In genomic region chr6:31795616-31796298, GRCh38 we compare ENCODE assay signal across 8 cellular contexts. TPM values are rescaled to one million over a fixed set of nuclear protein-coding genes. Genes with fewer than 3 reads are reported as not detected.
DNase-seq lines count a peak whose midpoint lies in the region; ATAC-seq and TF ChIP-seq lines count a peak whose summit lies in the region.

VARS1 (minus strand) TSS chr6:31795752; CDS start chr6:31795217, 535 bp downstream.

- peak; percentile 99 for TF ChIP-seq CTCF in WERI-Rb-1 (IDR thresholded peaks at IDR 0.05; ENCODE audit: low read depth, low read length)
- peak; percentile 68 to 97 (median 83) for TF ChIP-seq CTCF in breast epithelium (IDR thresholded peaks at IDR 0.05)
- TF ChIP-seq CTCF in spleen (IDR thresholded peaks at IDR 0.05 in 8 of 11, conservative IDR thresholded peaks at IDR 0.05 in 3 of 11): peak; percentile 83 to 98 (median 93)

- H3K27me3 ChIP-seq in WERI-Rb-1 (ENCODE audit: insufficient read depth, low read depth, severe bottlenecking): no peaks in the 10 kb centered on the region
- no peaks in the 10 kb centered on the region for H3K27me3 ChIP-seq in breast epithelium
- no peaks in the 10 kb centered on the region for H3K27me3 ChIP-seq in spleen (replicated peaks in 1 of 7)

- H3K36me3 ChIP-seq in WERI-Rb-1 (peaks cover 69% of the 10 kb centered on the region), breast epithelium (no peaks in the 10 kb centered on the region), spleen (peaks cover 0 to 26% (median 14%) of the 10 kb centered on the region in 6 donors)

- H3K9me3 ChIP-seq in WERI-Rb-1 (ENCODE audit: severe bottlenecking) (no peaks in the 10 kb centered on the region), breast epithelium (no peaks in the 10 kb centered on the region), spleen (no peaks in the 10 kb centered on the region)

- peak; percentile 72 for ATAC-seq in HG03095 (IDR thresholded peaks at IDR 0.05; ENCODE audit: unreplicated experiment)

- H3K9me3 Mint-ChIP-seq in immature natural killer cell: no peaks in the 10 kb centered on the region

- peaks cover 37 to 38% of the 10 kb centered on the region in 2 donors for H3K4me1 Mint-ChIP-seq in immature natural killer cell

- H3K4me3 Mint-ChIP-seq in immature natural killer cell: peak within 1 kb of the TSS; percentile 93 to 97 (median 96)

- peaks cover 5 to 8% (median 5%) of the 10 kb centered on the region in 3 donors for H3K36me3 Mint-ChIP-seq in immature natural killer cell

- H3K27ac ChIP-seq in WERI-Rb-1 (peak within 1 kb of the TSS; percentile 93), breast epithelium (peak within 1 kb of the TSS; percentile 97 to 99), spleen (peak within 1 kb of the TSS; percentile 91 to 100 (median 96))

- peaks cover 0 to 3% (median 2%) of the 10 kb centered on the region in 3 donors for H3K27me3 Mint-ChIP-seq in immature natural killer cell (ENCODE audit: low read depth in 3 of 3)

- intact Hi-C loops in breast epithelium (cut with DNase I; ENCODE audit: low total_unique reads): no loop called here
- intact Hi-C loops in spleen (cut with DNase I; ENCODE audit: low total_unique reads): loop anchor here (10.0 kb wide), 1 partner anchor 61 kb away; the partner anchor contains the start of gene CLIC1

- H3K4me1 ChIP-seq in breast epithelium: no peaks in the 10 kb centered on the region
- peaks cover 18 to 77% (median 57%) of the 10 kb centered on the region in 6 donors for H3K4me1 ChIP-seq in spleen

- H3K27ac Mint-ChIP-seq in immature natural killer cell: peak within 1 kb of the TSS; percentile 96 to 98 (median 98)

- 1 to 2% (median 1%) methylated on average over 22 to 75 of the region's 75 CpGs for WGBS in spleen, 5 donors

- TF ChIP-seq POLR2A in breast epithelium (IDR thresholded peaks at IDR 0.05): no peak
- peak in 1 of 3 donors; percentile 58 for TF ChIP-seq POLR2A in spleen (IDR thresholded peaks at IDR 0.05)

- H3K4me3 ChIP-seq in WERI-Rb-1 (ENCODE audit: low read depth, low read length) (peak within 1 kb of the TSS; percentile 96), breast epithelium (peak within 1 kb of the TSS; percentile 74 to 88 (median 75)), spleen (peak within 1 kb of the TSS; percentile 74 to 98 (median 90))

- DNase-seq in NCI-H187 (lab: John Stamatoyannopoulos, UW): peak; percentile 31 to 81
- no peak for DNase-seq in NCI-H187 treated with DMSO at 0.1 percent for 48 hours (lab: John Stamatoyannopoulos, UW)
- DNase-seq in NCI-H2196 (lab: John Stamatoyannopoulos, UW; ENCODE audit: unreplicated experiment): peak; percentile 94
- peak; percentile 99 for DNase-seq in WERI-Rb-1
- peak; percentile 89 to 92 for DNase-seq in breast epithelium (ENCODE audit: low spot score in 2 of 2)
- DNase-seq in immature natural killer cell: peak; percentile 89 to 92 (median 91)
- peak; percentile 99 for DNase-seq in spleen

RNA-seq across cellular contexts. Expression of gene VARS1, which starts in this region (rescaled TPM):
- 10 to 100 TPM; 19.2 to 35.4 (median 26.2) TPM for total RNA-seq in breast epithelium
- polyA plus RNA-seq in immature natural killer cell: 10 to 100 TPM; 26.5 to 44.6 (median 28.8) TPM
- 10 to 100 TPM; 32.4 to 97.3 (median 62.5) TPM for total RNA-seq in spleen
- polyA plus RNA-seq in spleen: 10 to 100 TPM; 31.1 to 49.0 (median 38.3) TPM
